In genomic region chr3:42733501-42734262, GRCh38 we compare ENCODE assay signal across 17 cellular contexts. TPM values are rescaled to one million over a fixed set of nuclear protein-coding genes. Genes with fewer than 3 reads are reported as not detected.
DNase-seq lines count a peak whose midpoint lies in the region; ATAC-seq and TF ChIP-seq lines count a peak whose summit lies in the region.
"Had no signal": no experiment of that assay in that cellular context is flagged by ENCODE, and none has a peak within 500 bp of the region (broad histone marks: within the 10 kb centered on the region; RNA-seq: fewer than 3 reads in every experiment).

No MANE protein-coding gene starts in this region.

- H3K79me2 ChIP-seq in H9 (ENCODE audit: insufficient read depth, low read length) (no peaks in the 10 kb centered on the region), trophoblast cell (ENCODE audit: control insufficient read depth, insufficient read depth, low read length, poor library complexity) (no peaks in the 10 kb centered on the region)

- H2BK12ac ChIP-seq in H9 (ENCODE audit: insufficient read length, low read depth, low read length) (no peak overlapping the region), trophoblast cell (ENCODE audit: low read length) (no peak overlapping the region)

- H3K4me3 Mint-ChIP-seq in H9: no peak overlapping the region
- no peak overlapping the region for H3K4me3 Mint-ChIP-seq in activated T-cell treated with anti-CD3 and anti-CD28 coated beads, Interleukin-2, amount 50 U/mL, for 72 hours
- no peak overlapping the region for H3K4me3 Mint-ChIP-seq in activated CD4-positive, alpha-beta T cell treated with anti-CD3 and anti-CD28 coated beads, Interleukin-2, amount 10 ng/mL, durations not matched to agents 24 days and 14 days
- H3K4me3 Mint-ChIP-seq: activated CD8-positive, alpha-beta T cell treated with anti-CD3 and anti-CD28 coated beads for 36 hours; effector memory CD8-positive, alpha-beta T cell; HFFc6 had no signal

- peak overlapping the region; percentile 67 to 92 (median 83); a peak in 5 of 7 replicates for H3K27ac Mint-ChIP-seq in H9
- no peak overlapping the region for H3K27ac Mint-ChIP-seq in activated T-cell treated with anti-CD3 and anti-CD28 coated beads, Interleukin-2, amount 50 U/mL, for 72 hours
- no peak overlapping the region for H3K27ac Mint-ChIP-seq in activated CD4-positive, alpha-beta T cell treated with anti-CD3 and anti-CD28 coated beads, Interleukin-2, amount 10 ng/mL, durations not matched to agents 24 days and 14 days
- H3K27ac Mint-ChIP-seq: activated CD8-positive, alpha-beta T cell treated with anti-CD3 and anti-CD28 coated beads for 36 hours; effector memory CD8-positive, alpha-beta T cell; HFFc6 had no signal

- H3K36me3 Mint-ChIP-seq in H9 (ENCODE audit: insufficient read depth in 1 of 3, low read depth in 3 of 3): no peaks in the 10 kb centered on the region
- H3K36me3 Mint-ChIP-seq in activated T-cell treated with anti-CD3 and anti-CD28 coated beads, Interleukin-2, amount 50 U/mL, for 72 hours (ENCODE audit: insufficient read depth in 2 of 2): peaks cover 0 to 3% of the 10 kb centered on the region in 2 donors
- no peaks in the 10 kb centered on the region for H3K36me3 Mint-ChIP-seq in activated CD4-positive, alpha-beta T cell treated with anti-CD3 and anti-CD28 coated beads, Interleukin-2, amount 10 ng/mL, durations not matched to agents 24 days and 14 days (ENCODE audit: low read depth)

- H3K36me3 ChIP-seq in trophoblast cell (ENCODE audit: control insufficient read depth in 1 of 2, insufficient read depth in 2 of 2, low read length in 2 of 2): no peaks in the 10 kb centered on the region
- H3K36me3 ChIP-seq: prostate gland, suprapubic skin had no signal

- intact Hi-C loops in activated CD4-positive, alpha-beta T cell treated with anti-CD3 and anti-CD28 coated beads, Interleukin-2, amount 10 ng/mL, durations not matched to agents 24 days and 14 days (cut with micrococcal nuclease): no loop called here

- H2BK120ac ChIP-seq in H9 (ENCODE audit: low read depth, low read length, poor library complexity, severe bottlenecking) (no peak overlapping the region), trophoblast cell (ENCODE audit: insufficient read depth, low read length, poor library complexity) (no peak overlapping the region)

- H3K56ac ChIP-seq in H9 (ENCODE audit: insufficient read length, low read depth, low read length): no peak overlapping the region

- DNase-seq in H9: peak; percentile 64
- DNase-seq in NCI-H510A treated with DMSO at 0.1 percent for 48 hours (lab: John Stamatoyannopoulos, UW): peak; percentile 81
- DNase-seq in hippocampal formation (lab: John Stamatoyannopoulos, UW): peak; percentile 72 to 95
- DNase-seq in trophoblast cell: peak; percentile 34 to 58
- no peak for DNase-seq in activated T-cell treated with anti-CD3 and anti-CD28 coated beads, Interleukin-2, amount 50 U/mL, for 72 hours
- no peak for DNase-seq in activated CD4-positive, alpha-beta T cell treated with anti-CD3 and anti-CD28 coated beads, Interleukin-2, amount 10 ng/mL, durations not matched to agents 24 days and 14 days
- DNase-seq: activated CD8-positive, alpha-beta T cell treated with anti-CD3 and anti-CD28 coated beads for 36 hours; body of pancreas; effector memory CD8-positive, alpha-beta T cell; HFFc6; NCI-H2081 treated with DMSO at 0.1 percent for 48 hours; SIG-M5 had no signal

- no peaks in the 10 kb centered on the region for H3K79me1 ChIP-seq in H9 (ENCODE audit: insufficient read depth, low read depth, low read length, poor library complexity, severe bottlenecking)
- H3K79me1 ChIP-seq in trophoblast cell (ENCODE audit: low read length): no peaks in the 10 kb centered on the region

- H4K8ac ChIP-seq in H9 (replicated peaks; ENCODE audit: insufficient read length, low read depth, low read length) (no peak overlapping the region), trophoblast cell (ENCODE audit: low read depth, low read length) (no peak overlapping the region)

- TF ChIP-seq CTCF in H9 (conservative IDR thresholded peaks at IDR 0.05): no peak

- H3K9me3 Mint-ChIP-seq in H9: peaks cover 0 to 2% of the 10 kb centered on the region in 2 experiments; a peak in 2 of 5 replicates
- no peaks in the 10 kb centered on the region for H3K9me3 Mint-ChIP-seq in activated T-cell treated with anti-CD3 and anti-CD28 coated beads, Interleukin-2, amount 50 U/mL, for 72 hours
- H3K9me3 Mint-ChIP-seq in activated CD4-positive, alpha-beta T cell treated with anti-CD3 and anti-CD28 coated beads, Interleukin-2, amount 10 ng/mL, durations not matched to agents 24 days and 14 days: no peaks in the 10 kb centered on the region
- H3K9me3 Mint-ChIP-seq: activated CD8-positive, alpha-beta T cell treated with anti-CD3 and anti-CD28 coated beads for 36 hours; effector memory CD8-positive, alpha-beta T cell had no signal

- no peak overlapping the region for H2BK15ac ChIP-seq in H9 (ENCODE audit: low read depth, low read length)

- no peak overlapping the region for H2BK20ac ChIP-seq in H9 (ENCODE audit: low read depth, low read length, poor library complexity, severe bottlenecking)

- H3K4me1 ChIP-seq in H9 (ENCODE audit: insufficient read depth, low read length) (peaks cover 9% of the 10 kb centered on the region; the same call in 1 of the 2 replicates), trophoblast cell (ENCODE audit: control insufficient read depth in 1 of 2, insufficient read depth in 2 of 2, low read length in 2 of 2) (peaks cover 3 to 16% of the 10 kb centered on the region in 2 experiments)
- H3K4me1 ChIP-seq: prostate gland, suprapubic skin had no signal

- no peak overlapping the region for H4K12ac ChIP-seq in trophoblast cell (ENCODE audit: low read depth, low read length)

- H3K18ac ChIP-seq in H9 (ENCODE audit: insufficient read length, low read depth, low read length) (no peak overlapping the region), trophoblast cell (ENCODE audit: low read length) (no peak overlapping the region)

- H3K9ac ChIP-seq in H9 (ENCODE audit: extremely low read depth, insufficient read length, low read length) (no peak overlapping the region), trophoblast cell (ENCODE audit: low read length) (no peak overlapping the region)

- H3K9me3 ChIP-seq in H9 (ENCODE audit: control insufficient read depth, low read depth, low read length): no peaks in the 10 kb centered on the region
- peaks cover 4% of the 10 kb centered on the region for H3K9me3 ChIP-seq in trophoblast cell (ENCODE audit: insufficient read depth, low read depth, low read length)
- H3K9me3 ChIP-seq: body of pancreas, prostate gland, suprapubic skin had no signal

- H2AFZ ChIP-seq in H9 (ENCODE audit: low read length) (no peak overlapping the region), trophoblast cell (ENCODE audit: insufficient read depth, low read length, poor library complexity) (no peak overlapping the region)

- H3K14ac ChIP-seq in H9 (ENCODE audit: insufficient read depth, low read length) (no peak overlapping the region), trophoblast cell (ENCODE audit: low read length) (no peak overlapping the region)

- H4K91ac ChIP-seq in H9 (ENCODE audit: insufficient read length, low read depth, low read length) (no peak overlapping the region), trophoblast cell (ENCODE audit: low read depth, low read length) (no peak overlapping the region)

- no peaks in the 10 kb centered on the region for H3K23me2 ChIP-seq in H9 (ENCODE audit: insufficient read length, low read depth, low read length, poor library complexity, severe bottlenecking)

- no CpG with 5 or more reads among the region's 13 CpGs for WGBS in H9 (ENCODE audit: extremely low coverage, insufficient read length, low lambda C conversion rate)
- no CpG with 5 or more reads among the region's 13 CpGs for WGBS in trophoblast cell (ENCODE audit: extremely low coverage, insufficient coverage, insufficient read length)

- H2BK5ac ChIP-seq in H9 (ENCODE audit: insufficient read length, low read length): no peak overlapping the region
- H2BK5ac ChIP-seq in trophoblast cell (ENCODE audit: low read depth, low read length, poor library complexity): no peak overlapping the region

- H3K27ac ChIP-seq in H9 (ENCODE audit: insufficient read length, low read depth, low read length) (no peak overlapping the region), trophoblast cell (ENCODE audit: low read depth, low read length) (no peak overlapping the region)
- H3K27ac ChIP-seq: C4-2B, prostate gland, suprapubic skin had no signal

- no peak overlapping the region for H4K5ac ChIP-seq in H9 (ENCODE audit: insufficient read length, low read depth, low read length)

- no peak overlapping the region for H3K4me2 ChIP-seq in H9 (ENCODE audit: insufficient read depth, insufficient read length, low read length)
- no peak overlapping the region for H3K4me2 ChIP-seq in trophoblast cell (ENCODE audit: low read length)

- ATAC-seq in activated T-cell treated with anti-CD3 and anti-CD28 coated beads, Interleukin-2, amount 50 U/mL, for 72 hours (replicated peaks in 1 of 2): no peak
- no peak for ATAC-seq in HG02623 (IDR thresholded peaks at IDR 0.05; ENCODE audit: unreplicated experiment)
- ATAC-seq: activated CD8-positive, alpha-beta T cell treated with anti-CD3 and anti-CD28 coated beads for 36 hours; body of pancreas; effector memory CD8-positive, alpha-beta T cell had no signal

- H2AK5ac ChIP-seq in H9 (ENCODE audit: insufficient read length, low read length) (no peak overlapping the region), trophoblast cell (ENCODE audit: low read length) (no peak overlapping the region)

- H3T11ph ChIP-seq in H9 (ENCODE audit: low read length): no peak overlapping the region

- H3K27me3 ChIP-seq in H9 (ENCODE audit: insufficient read depth, low read length) (no peaks in the 10 kb centered on the region), trophoblast cell (ENCODE audit: insufficient read depth, low read length) (peaks cover under 1% of the 10 kb centered on the region)
- H3K27me3 ChIP-seq: body of pancreas, suprapubic skin had no signal

- no peak overlapping the region for H3K4ac ChIP-seq in H9 (ENCODE audit: low read depth, low read length)
- H3K4ac ChIP-seq in trophoblast cell (ENCODE audit: low read depth, low read length): no peak overlapping the region

- H3K23ac ChIP-seq in H9 (ENCODE audit: insufficient read length, low read depth, low read length) (no peak overlapping the region), trophoblast cell (ENCODE audit: low read length) (no peak overlapping the region)

- peaks cover 5% of the 10 kb centered on the region for H3K27me3 Mint-ChIP-seq in H9 (ENCODE audit: low read depth)
- no peaks in the 10 kb centered on the region for H3K27me3 Mint-ChIP-seq in activated T-cell treated with anti-CD3 and anti-CD28 coated beads, Interleukin-2, amount 50 U/mL, for 72 hours (ENCODE audit: low read depth)
- no peaks in the 10 kb centered on the region for H3K27me3 Mint-ChIP-seq in activated CD4-positive, alpha-beta T cell treated with anti-CD3 and anti-CD28 coated beads, Interleukin-2, amount 10 ng/mL, durations not matched to agents 24 days and 14 days
- H3K27me3 Mint-ChIP-seq: activated CD8-positive, alpha-beta T cell treated with anti-CD3 and anti-CD28 coated beads for 36 hours had no signal

- no peak overlapping the region for H3K4me3 ChIP-seq in trophoblast cell (ENCODE audit: low read depth, low read length)
- H3K4me3 ChIP-seq: body of pancreas, prostate gland, suprapubic skin had no signal

- peaks cover 48 to 49% of the 10 kb centered on the region in 2 experiments for H3K4me1 Mint-ChIP-seq in H9
- H3K4me1 Mint-ChIP-seq in activated T-cell treated with anti-CD3 and anti-CD28 coated beads, Interleukin-2, amount 50 U/mL, for 72 hours (ENCODE audit: low read depth): no peaks in the 10 kb centered on the region
- H3K4me1 Mint-ChIP-seq in activated CD4-positive, alpha-beta T cell treated with anti-CD3 and anti-CD28 coated beads, Interleukin-2, amount 10 ng/mL, durations not matched to agents 24 days and 14 days: no peaks in the 10 kb centered on the region

- H4K20me1 ChIP-seq in H9 (ENCODE audit: control insufficient read depth, insufficient read depth, insufficient read length): no peaks in the 10 kb centered on the region

RNA-seq across cellular contexts. Expression of gene HHATL, which starts 31.1 kb away (rescaled TPM):
- 0.46 TPM in 1 of 2 replicates, not detected in the other for total RNA-seq in H9 (2021)
- polyA plus RNA-seq in trophoblast cell (2013): 0.43 and 0.63 TPM in 2 replicates
- total RNA-seq in activated T-cell treated with anti-CD3 and anti-CD28 coated beads, Interleukin-2, amount 50 U/mL, for 72 hours: not detected
- not detected in 2 replicates for total RNA-seq in activated CD4-positive, alpha-beta T cell treated with anti-CD3 and anti-CD28 coated beads, Interleukin-2, amount 10 ng/mL, durations not matched to agents 24 days and 14 days
- total RNA-seq: activated CD8-positive, alpha-beta T cell treated with anti-CD3 and anti-CD28 coated beads for 36 hours; HFFc6 had no signal

RNA-seq across cellular contexts. Expression of gene CCDC13, which starts 39.4 kb away (rescaled TPM):
- total RNA-seq in H9 (2021): not detected in 2 replicates
- 0.81 and 1.0 TPM in 2 replicates for polyA plus RNA-seq in trophoblast cell (2013)
- under 1 TPM; 0.32 to 0.70 TPM for total RNA-seq in activated T-cell treated with anti-CD3 and anti-CD28 coated beads, Interleukin-2, amount 50 U/mL, for 72 hours
- 0.16 TPM in 1 of 2 replicates, not detected in the other for total RNA-seq in activated CD4-positive, alpha-beta T cell treated with anti-CD3 and anti-CD28 coated beads, Interleukin-2, amount 10 ng/mL, durations not matched to agents 24 days and 14 days

RNA-seq across cellular contexts. Expression of gene KLHL40, which starts 48.3 kb away (rescaled TPM):
- total RNA-seq in H9 (2021): not detected in 2 replicates
- polyA plus RNA-seq in trophoblast cell (2013): not detected in 2 replicates
- total RNA-seq in activated T-cell treated with anti-CD3 and anti-CD28 coated beads, Interleukin-2, amount 50 U/mL, for 72 hours: not detected
- total RNA-seq in activated CD4-positive, alpha-beta T cell treated with anti-CD3 and anti-CD28 coated beads, Interleukin-2, amount 10 ng/mL, durations not matched to agents 24 days and 14 days: not detected in 2 replicates
- total RNA-seq: activated CD8-positive, alpha-beta T cell treated with anti-CD3 and anti-CD28 coated beads for 36 hours; body of pancreas; HFFc6; mucosa of gallbladder; suprapubic skin had no signal

Comparison
In these comparisons a context has a peak if more than half of its experiments do, and no peak if none do; other contexts are left out.
1. DNase-seq: peak in H9 (single experiment), NCI-H510A treated with DMSO at 0.1 percent for 48 hours (single experiment), hippocampal formation (2 of 2) and trophoblast cell (2 of 2); none in activated T-cell treated with anti-CD3 and anti-CD28 coated beads, Interleukin-2, amount 50 U/mL, for 72 hours (0 of 2) and activated CD4-positive, alpha-beta T cell treated with anti-CD3 and anti-CD28 coated beads, Interleukin-2, amount 10 ng/mL, durations not matched to agents 24 days and 14 days (single experiment).
2. H3K27ac Mint-ChIP-seq: peak in H9 (3 of 3); none in activated T-cell treated with anti-CD3 and anti-CD28 coated beads, Interleukin-2, amount 50 U/mL, for 72 hours (single experiment) and activated CD4-positive, alpha-beta T cell treated with anti-CD3 and anti-CD28 coated beads, Interleukin-2, amount 10 ng/mL, durations not matched to agents 24 days and 14 days (single experiment).